ENCODE assay signal across 1 cellular context in genomic region chr5:79564798-79565279, GRCh38.
TF ChIP-seq lines count a peak whose summit lies in the region.

No MANE protein-coding gene starts in this region.

TF ChIP-seq in HepG2, 621 proteins besides CTCF, POLR2A, EP300 and RAD21:
- peak; percentile 21; the same call in 1 of the 2 replicates for TF ChIP-seq ZNF7 (CRISPR knock-in tag; IDR thresholded peaks at IDR 0.05)
- no peak for TF ChIP-seq SNAI1 (CRISPR knock-in tag; IDR thresholded peaks at IDR 0.05; ENCODE audit: borderline replicate concordance)
- no peak for TF ChIP-seq SOX13 (IDR thresholded peaks at IDR 0.05)
- peak in 1 of 2 experiments; percentile 60; a peak in 2 of 4 replicates for TF ChIP-seq SOX13 (CRISPR knock-in tag; conservative IDR thresholded peaks at IDR 0.05 in 1 of 2, IDR thresholded peaks at IDR 0.05 in 1 of 2)
